Comparison of ENCODE assay signal across 1 cellular context in genomic region chr1:93615201-93616150, GRCh38.
TF ChIP-seq lines count a peak whose summit lies in the region.

No MANE protein-coding gene starts in this region.

TF ChIP-seq in HepG2, 621 proteins besides CTCF, POLR2A, EP300 and RAD21 (continued from another document and continues in another):
- TF ChIP-seq GPBP1L1 (CRISPR knock-in tag; IDR thresholded peaks at IDR 0.05) (no peak), ZNF782 (CRISPR knock-in tag; IDR thresholded peaks at IDR 0.05; ENCODE audit: borderline replicate concordance) (no peak), MAZ (IDR thresholded peaks at IDR 0.05; ENCODE audit: borderline replicate concordance, low read depth, low read length) (no peak), MAZ (CRISPR knock-in tag; IDR thresholded peaks at IDR 0.05; ENCODE audit: low read depth) (no peak), THAP11 (CRISPR knock-in tag; IDR thresholded peaks at IDR 0.05) (peak; percentile 35; the same call in 1 of the 2 replicates), ZHX2 (IDR thresholded peaks at IDR 0.05; ENCODE audit: low read depth) (no peak), ZHX2 (CRISPR knock-in tag; IDR thresholded peaks at IDR 0.05; ENCODE audit: borderline replicate concordance) (no peak), ZNF10 (CRISPR knock-in tag; IDR thresholded peaks at IDR 0.05; ENCODE audit: borderline replicate concordance, low read depth) (no peak), ZNF784 (CRISPR knock-in tag; IDR thresholded peaks at IDR 0.05; ENCODE audit: borderline replicate concordance) (peak; percentile 75; the same call in 1 of the 2 replicates), GABPA (IDR thresholded peaks at IDR 0.05; ENCODE audit: low read depth, low read length) (no peak), GABPA (CRISPR knock-in tag; IDR thresholded peaks at IDR 0.05; ENCODE audit: low read depth) (peak; percentile 71), ARID5B (CRISPR knock-in tag; IDR thresholded peaks at IDR 0.05) (peak; percentile 69), REPIN1 (CRISPR knock-in tag; IDR thresholded peaks at IDR 0.05; ENCODE audit: borderline replicate concordance, low read depth) (no peak), PCBP1 (IDR thresholded peaks at IDR 0.05; ENCODE audit: borderline replicate concordance, low read depth, low read length) (no peak), PTBP1 (IDR thresholded peaks at IDR 0.05; ENCODE audit: low read depth, low read length, poor library complexity, severe bottlenecking) (no peak), THAP8 (CRISPR knock-in tag; IDR thresholded peaks at IDR 0.05; ENCODE audit: borderline replicate concordance) (no peak), NCOA5 (CRISPR knock-in tag; IDR thresholded peaks at IDR 0.05) (no peak), DDIT3 (CRISPR knock-in tag; IDR thresholded peaks at IDR 0.05) (no peak), ZSCAN12 (CRISPR knock-in tag; IDR thresholded peaks at IDR 0.05) (no peak), TCF7 (IDR thresholded peaks at IDR 0.05; ENCODE audit: low read depth) (peak; percentile 50; the same call in 1 of the 2 replicates), SRF (IDR thresholded peaks at IDR 0.05; ENCODE audit: low read depth, low read length) (no peak), NFE2L2 (IDR thresholded peaks at IDR 0.05; ENCODE audit: low read length) (peak; percentile 87), GMEB2 (CRISPR knock-in tag; IDR thresholded peaks at IDR 0.05; ENCODE audit: low read depth) (no peak), TMF1 (CRISPR knock-in tag; IDR thresholded peaks at IDR 0.05; ENCODE audit: low read depth) (no peak), REL (CRISPR knock-in tag; conservative IDR thresholded peaks at IDR 0.05) (no peak), KAT7 (CRISPR knock-in tag; IDR thresholded peaks at IDR 0.05; ENCODE audit: borderline replicate concordance) (no peak; the same call in 1 of the 2 replicates), BRCA1 (CRISPR knock-in tag; IDR thresholded peaks at IDR 0.05) (no peak), ARNT (IDR thresholded peaks at IDR 0.05) (no peak), ZNF274 (CRISPR knock-in tag; IDR thresholded peaks at IDR 0.05) (peak; percentile 89), ARID4A (CRISPR knock-in tag; IDR thresholded peaks at IDR 0.05; ENCODE audit: borderline replicate concordance) (peak; percentile 48; the same call in 1 of the 2 replicates), ZNF441 (CRISPR knock-in tag; IDR thresholded peaks at IDR 0.05; ENCODE audit: borderline replicate concordance) (no peak; the same call in 1 of the 2 replicates), E2F2 (CRISPR knock-in tag; IDR thresholded peaks at IDR 0.05; ENCODE audit: borderline replicate concordance) (no peak), E2F1 (CRISPR knock-in tag; IDR thresholded peaks at IDR 0.05) (no peak)
